Comparison of ENCODE assay signal across 8 cellular contexts in genomic region chrX:137194164-137194563, GRCh38.
DNase-seq lines count a peak whose midpoint lies in the region; ATAC-seq and TF ChIP-seq lines count a peak whose summit lies in the region.

No MANE protein-coding gene starts in this region.

- intact Hi-C loops in testis (cut with DNase I; ENCODE audit: low total_unique reads): no loop called here

- H2AFZ ChIP-seq in Karpas-422 (ENCODE audit: low read length): no peak overlapping the region

- H3K27ac ChIP-seq in Karpas-422 (ENCODE audit: low read length): no peak overlapping the region
- no peak overlapping the region for H3K27ac ChIP-seq in testis

- DNase-seq in CD1c-positive myeloid dendritic cell (ENCODE audit: extremely low spot score) (peak; percentile 1), Karpas-422 (peak; percentile 76), WTC11 (ENCODE audit: low spot score) (peak; percentile 24), iPS-NIHi11 (ENCODE audit: low spot score) (peak; percentile 33), testis (peak; percentile 25), ureter (ENCODE audit: low spot score) (no peak)
- no peak for DNase-seq in effector CD8-positive, alpha-beta T cell (lab: John Stamatoyannopoulos, UW)

- H3K36me3 ChIP-seq in Karpas-422 (ENCODE audit: insufficient read depth, low read length): no peaks in the 10 kb centered on the region
- no peaks in the 10 kb centered on the region for H3K36me3 ChIP-seq in testis (ENCODE audit: low read depth, missing control alignments)

- no peaks in the 10 kb centered on the region for H3K27me3 Mint-ChIP-seq in WTC11 (ENCODE audit: low read depth)

- H3K27me3 ChIP-seq in Karpas-422 (ENCODE audit: low read length) (no peaks in the 10 kb centered on the region), testis (no peaks in the 10 kb centered on the region)

- H3K9me2 ChIP-seq in Karpas-422 (replicated peaks; ENCODE audit: insufficient read depth, low read length): no peaks in the 10 kb centered on the region

- H3K9me3 Mint-ChIP-seq in WTC11: peaks cover 16% of the 10 kb centered on the region

- CTCF ChIA-PET in WTC11 (lab: Charles Lee): interaction anchor here (0.6 to 1.2 kb wide), 3 partner anchors 15 to 37 kb away, joined by 4 read pairs; no protein-coding TSS in a partner anchor

- no peak overlapping the region for H3K4me2 ChIP-seq in Karpas-422 (ENCODE audit: low read depth, low read length, poor library complexity, severe bottlenecking)

- no peak for TF ChIP-seq POLR2A in testis (IDR thresholded peaks at IDR 0.05)

- POLR2A ChIA-PET in WTC11 (lab: Charles Lee): no interaction called here

- TF ChIP-seq CTCF in WTC11 (IDR thresholded peaks at IDR 0.05) (no peak), testis (IDR thresholded peaks at IDR 0.05) (peak in 1 of 3 experiments; percentile 26)

- no peaks in the 10 kb centered on the region for H3K4me1 Mint-ChIP-seq in WTC11

- H4K20me1 ChIP-seq in Karpas-422 (ENCODE audit: insufficient read depth, low read depth, low read length): no peaks in the 10 kb centered on the region

- H3K36me3 Mint-ChIP-seq in WTC11: 0 out of 2 replicates have a peak, but pooled peaks cover 2% of the 10 kb centered on the region

- H3K4me3 Mint-ChIP-seq in WTC11: no peak overlapping the region

- H3K4me3 ChIP-seq in Karpas-422 (ENCODE audit: low read length) (no peak overlapping the region), testis (no peak overlapping the region)

- no peak overlapping the region for H3K9ac ChIP-seq in Karpas-422 (ENCODE audit: low read length)

- H3K9me3 ChIP-seq in Karpas-422 (ENCODE audit: low read length) (no peaks in the 10 kb centered on the region), testis (no peaks in the 10 kb centered on the region)

- H3K4me1 ChIP-seq in Karpas-422 (ENCODE audit: low read length) (no peaks in the 10 kb centered on the region), testis (no peaks in the 10 kb centered on the region)

- H3K27ac Mint-ChIP-seq in WTC11: no peak overlapping the region

- no peaks in the 10 kb centered on the region for H3K79me2 ChIP-seq in Karpas-422 (ENCODE audit: low read length)

- peak; percentile 77 for ATAC-seq in GM18511 (IDR thresholded peaks at IDR 0.05; ENCODE audit: unreplicated experiment)
- peak; percentile 86 for ATAC-seq in WTC11

- WGBS in testis, 2 donors: 17 to 18% methylated on average over 1 to 4 of the region's 4 CpGs

TF ChIP-seq in WTC11, 78 proteins besides CTCF, POLR2A, EP300 and RAD21 (continues in another document):
- TF ChIP-seq, protein P1, sequence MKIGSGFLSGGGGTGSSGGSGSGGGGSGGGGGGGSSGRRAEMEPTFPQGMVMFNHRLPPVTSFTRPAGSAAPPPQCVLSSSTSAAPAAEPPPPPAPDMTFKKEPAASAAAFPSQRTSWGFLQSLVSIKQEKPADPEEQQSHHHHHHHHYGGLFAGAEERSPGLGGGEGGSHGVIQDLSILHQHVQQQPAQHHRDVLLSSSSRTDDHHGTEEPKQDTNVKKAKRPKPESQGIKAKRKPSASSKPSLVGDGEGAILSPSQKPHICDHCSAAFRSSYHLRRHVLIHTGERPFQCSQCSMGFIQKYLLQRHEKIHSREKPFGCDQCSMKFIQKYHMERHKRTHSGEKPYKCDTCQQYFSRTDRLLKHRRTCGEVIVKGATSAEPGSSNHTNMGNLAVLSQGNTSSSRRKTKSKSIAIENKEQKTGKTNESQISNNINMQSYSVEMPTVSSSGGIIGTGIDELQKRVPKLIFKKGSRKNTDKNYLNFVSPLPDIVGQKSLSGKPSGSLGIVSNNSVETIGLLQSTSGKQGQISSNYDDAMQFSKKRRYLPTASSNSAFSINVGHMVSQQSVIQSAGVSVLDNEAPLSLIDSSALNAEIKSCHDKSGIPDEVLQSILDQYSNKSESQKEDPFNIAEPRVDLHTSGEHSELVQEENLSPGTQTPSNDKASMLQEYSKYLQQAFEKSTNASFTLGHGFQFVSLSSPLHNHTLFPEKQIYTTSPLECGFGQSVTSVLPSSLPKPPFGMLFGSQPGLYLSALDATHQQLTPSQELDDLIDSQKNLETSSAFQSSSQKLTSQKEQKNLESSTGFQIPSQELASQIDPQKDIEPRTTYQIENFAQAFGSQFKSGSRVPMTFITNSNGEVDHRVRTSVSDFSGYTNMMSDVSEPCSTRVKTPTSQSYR (CRISPR knock-in tag; IDR thresholded peaks at IDR 0.05): no peak
- TF ChIP-seq RORB (CRISPR knock-in tag; IDR thresholded peaks at IDR 0.05) (no peak), TCF7 (CRISPR knock-in tag; IDR thresholded peaks at IDR 0.05; ENCODE audit: low read depth) (no peak), HMGA2 (CRISPR knock-in tag; IDR thresholded peaks at IDR 0.05) (no peak), FOXJ3 (CRISPR knock-in tag; IDR thresholded peaks at IDR 0.05; ENCODE audit: borderline replicate concordance) (no peak), IRF1 (CRISPR knock-in tag; IDR thresholded peaks at IDR 0.05) (no peak), ATF1 (CRISPR knock-in tag; IDR thresholded peaks at IDR 0.05) (no peak), GRHL2 (CRISPR knock-in tag; IDR thresholded peaks at IDR 0.05; ENCODE audit: insufficient replicate concordance, severe bottlenecking) (no peak), ZMAT4 (CRISPR knock-in tag; IDR thresholded peaks at IDR 0.05) (no peak), CDX4 (CRISPR knock-in tag; IDR thresholded peaks at IDR 0.05; ENCODE audit: borderline replicate concordance) (no peak), PREB (CRISPR knock-in tag; IDR thresholded peaks at IDR 0.05; ENCODE audit: borderline replicate concordance) (no peak)
- TF ChIP-seq, protein P2, sequence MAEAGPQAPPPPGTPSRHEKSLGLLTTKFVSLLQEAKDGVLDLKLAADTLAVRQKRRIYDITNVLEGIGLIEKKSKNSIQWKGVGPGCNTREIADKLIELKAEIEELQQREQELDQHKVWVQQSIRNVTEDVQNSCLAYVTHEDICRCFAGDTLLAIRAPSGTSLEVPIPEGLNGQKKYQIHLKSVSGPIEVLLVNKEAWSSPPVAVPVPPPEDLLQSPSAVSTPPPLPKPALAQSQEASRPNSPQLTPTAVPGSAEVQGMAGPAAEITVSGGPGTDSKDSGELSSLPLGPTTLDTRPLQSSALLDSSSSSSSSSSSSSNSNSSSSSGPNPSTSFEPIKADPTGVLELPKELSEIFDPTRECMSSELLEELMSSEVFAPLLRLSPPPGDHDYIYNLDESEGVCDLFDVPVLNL (CRISPR knock-in tag; IDR thresholded peaks at IDR 0.05; ENCODE audit: borderline replicate concordance, low read depth): no peak
- TF ChIP-seq, protein P3, sequence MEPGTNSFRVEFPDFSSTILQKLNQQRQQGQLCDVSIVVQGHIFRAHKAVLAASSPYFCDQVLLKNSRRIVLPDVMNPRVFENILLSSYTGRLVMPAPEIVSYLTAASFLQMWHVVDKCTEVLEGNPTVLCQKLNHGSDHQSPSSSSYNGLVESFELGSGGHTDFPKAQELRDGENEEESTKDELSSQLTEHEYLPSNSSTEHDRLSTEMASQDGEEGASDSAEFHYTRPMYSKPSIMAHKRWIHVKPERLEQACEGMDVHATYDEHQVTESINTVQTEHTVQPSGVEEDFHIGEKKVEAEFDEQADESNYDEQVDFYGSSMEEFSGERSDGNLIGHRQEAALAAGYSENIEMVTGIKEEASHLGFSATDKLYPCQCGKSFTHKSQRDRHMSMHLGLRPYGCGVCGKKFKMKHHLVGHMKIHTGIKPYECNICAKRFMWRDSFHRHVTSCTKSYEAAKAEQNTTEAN (CRISPR knock-in tag; IDR thresholded peaks at IDR 0.05): no peak
- TF ChIP-seq, protein P4, sequence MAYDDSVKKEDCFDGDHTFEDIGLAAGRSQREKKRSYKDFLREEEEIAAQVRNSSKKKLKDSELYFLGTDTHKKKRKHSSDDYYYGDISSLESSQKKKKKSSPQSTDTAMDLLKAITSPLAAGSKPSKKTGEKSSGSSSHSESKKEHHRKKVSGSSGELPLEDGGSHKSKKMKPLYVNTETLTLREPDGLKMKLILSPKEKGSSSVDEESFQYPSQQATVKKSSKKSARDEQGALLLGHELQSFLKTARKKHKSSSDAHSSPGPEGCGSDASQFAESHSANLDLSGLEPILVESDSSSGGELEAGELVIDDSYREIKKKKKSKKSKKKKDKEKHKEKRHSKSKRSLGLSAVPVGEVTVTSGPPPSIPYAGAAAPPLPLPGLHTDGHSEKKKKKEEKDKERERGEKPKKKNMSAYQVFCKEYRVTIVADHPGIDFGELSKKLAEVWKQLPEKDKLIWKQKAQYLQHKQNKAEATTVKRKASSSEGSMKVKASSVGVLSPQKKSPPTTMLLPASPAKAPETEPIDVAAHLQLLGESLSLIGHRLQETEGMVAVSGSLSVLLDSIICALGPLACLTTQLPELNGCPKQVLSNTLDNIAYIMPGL (CRISPR knock-in tag; IDR thresholded peaks at IDR 0.05): no peak

Comparison
In these comparisons a context has a peak if more than half of its experiments do, and no peak if none do; other contexts are left out.
1. DNase-seq: peak in CD1c-positive myeloid dendritic cell (single experiment), Karpas-422 (single experiment), WTC11 (single experiment), iPS-NIHi11 (single experiment) and testis (single experiment); none in ureter (single experiment) and effector CD8-positive, alpha-beta T cell (single experiment).